ENCODE assay signal across 8 cellular contexts in genomic region chr19:52297601-52298358, GRCh38. TPM values are rescaled to one million over a fixed set of nuclear protein-coding genes. Genes with fewer than 3 reads are reported as not detected.
DNase-seq lines count a peak whose midpoint lies in the region; ATAC-seq and TF ChIP-seq lines count a peak whose summit lies in the region.

No MANE protein-coding gene starts in this region.

- DNase-seq in left lung (no peak), thoracic aorta (ENCODE audit: low spot score) (no peak), DMS153 (lab: John Stamatoyannopoulos, UW) (no peak)
- DNase-seq in activated CD4-positive, CD25-positive, alpha-beta regulatory T cell treated with anti-CD3 and anti-CD28 coated beads, Interleukin-2, amount 50 U/mL, for 72 hours = no peak

- H3K4me1 ChIP-seq in left lung (peaks cover 3 to 17% of the 10 kb centered on the region in 2 donors), thoracic aorta (ENCODE audit: control insufficient read depth in 1 of 2, low read depth in 2 of 2) (peaks cover 9 to 17% of the 10 kb centered on the region in 2 donors)

- intact Hi-C loops in left lung (cut with DNase I) = no loop called here

- peak overlapping the region; percentile 67 for H3K27ac ChIP-seq in angular gyrus (ENCODE audit: low read depth, low read length)
- H3K27ac ChIP-seq in left lung = peak overlapping the region; percentile 82 to 88
- H3K27ac ChIP-seq in thoracic aorta = peak overlapping the region; percentile 86 to 98

- H3K36me3 ChIP-seq in left lung (peaks cover 0 to 36% of the 10 kb centered on the region in 2 donors), thoracic aorta (peaks cover 25% of the 10 kb centered on the region)

- H3K9me3 ChIP-seq in left lung = peaks cover 0 to 39% of the 10 kb centered on the region in 2 donors
- peaks cover 4% of the 10 kb centered on the region for H3K9me3 ChIP-seq in thoracic aorta

- TF ChIP-seq CTCF in left lung (IDR thresholded peaks at IDR 0.05) (no peak), thoracic aorta (IDR thresholded peaks at IDR 0.05) (no peak)

- H3K27me3 ChIP-seq in left lung (no peaks in the 10 kb centered on the region), thoracic aorta (replicated peaks; ENCODE audit: insufficient read depth) (no peaks in the 10 kb centered on the region)

- ATAC-seq in GM18498 (IDR thresholded peaks at IDR 0.05; ENCODE audit: unreplicated experiment) (peak; percentile 13), HG03521 (IDR thresholded peaks at IDR 0.05; ENCODE audit: unreplicated experiment) (peak; percentile 17), left lung (peak; percentile 2), thoracic aorta (ENCODE audit: insufficient number of reproducible peaks, low FRiP score, low read depth) (no peak), GM19324 (IDR thresholded peaks at IDR 0.05; ENCODE audit: low FRiP score, unreplicated experiment) (no peak)

- H3K4me3 ChIP-seq in left lung (peak overlapping the region; percentile 62 to 77), thoracic aorta (peak overlapping the region; percentile 100)

RNA-seq across cellular contexts. Expression of gene ZNF480, which starts 0.8 kb away (rescaled TPM):
- total RNA-seq in left lung = 10 to 100 TPM; 10.7 to 12.1 TPM
- total RNA-seq in thoracic aorta = 1 to 10 TPM; 4.6 to 8.5 TPM

RNA-seq across cellular contexts. Expression of gene ZNF766, which starts 28.4 kb away (rescaled TPM):
- 10 to 100 TPM; 14.1 to 16.1 TPM for total RNA-seq in left lung
- total RNA-seq in thoracic aorta = 10 to 100 TPM in 1 of 2 donors, 1 to 10 TPM in 1; 6.8 to 16.9 TPM

RNA-seq across cellular contexts. Expression of gene ZNF610, which starts 38.3 kb away (rescaled TPM):
- total RNA-seq in left lung (1 to 10 TPM; 2.1 to 5.7 TPM), thoracic aorta (1 to 10 TPM; 1.1 to 1.8 TPM)

Comparison
In these comparisons a context has a peak if more than half of its experiments do, and no peak if none do; other contexts are left out.
1. ATAC-seq: peak in GM18498 (single experiment), HG03521 (single experiment) and left lung (single experiment); none in thoracic aorta (single experiment) and GM19324 (single experiment).
2. Peak in every context shown above with its lines, with median percentiles within 50 percentile points of each other: H3K27ac ChIP-seq.